ENCODE assay signal across 1 cellular context in genomic region chr15:43493687-43494472, GRCh38.
TF ChIP-seq lines count a peak whose summit lies in the region.

No MANE protein-coding gene starts in this region.

TF ChIP-seq in liver, 16 proteins besides CTCF, POLR2A, EP300 and RAD21 (continued from another document):
- TF ChIP-seq REST (IDR thresholded peaks at IDR 0.05) = no peak
- TF ChIP-seq FOXA2 (IDR thresholded peaks at IDR 0.05) = no peak
- TF ChIP-seq FOXA1 (IDR thresholded peaks at IDR 0.05) = no peak
- TF ChIP-seq YY1 (IDR thresholded peaks at IDR 0.05) = no peak
- TF ChIP-seq RXRA (IDR thresholded peaks at IDR 0.05) = no peak
- no peak for TF ChIP-seq MAX (IDR thresholded peaks at IDR 0.05)
